Comparison of ENCODE assay signal across 10 cellular contexts in genomic region chr3:122245513-122246174, GRCh38.
DNase-seq lines count a peak whose midpoint lies in the region; ATAC-seq, FAIRE-seq and TF ChIP-seq lines count a peak whose summit lies in the region.
"Had no signal": no experiment of that assay in that cellular context is flagged by ENCODE, and none has a peak within 500 bp of the region (broad histone marks: within the 10 kb centered on the region; RNA-seq: fewer than 3 reads in every experiment).

No MANE protein-coding gene starts in this region.

- FAIRE-seq in GM19239 (lab: Jason Lieb, UNC), result no peak

- no peak for ATAC-seq in heart right ventricle
- peak; percentile 73 for ATAC-seq in RWPE2 (ENCODE audit: low read depth)
- ATAC-seq in GM21619 (IDR thresholded peaks at IDR 0.05; ENCODE audit: unreplicated experiment), result no peak
- ATAC-seq: right cardiac atrium had no signal

- H3K4me3 ChIP-seq in left ventricle myocardium inferior (peak overlapping the region; percentile 19), heart right ventricle (peak overlapping the region in 3 of 10 donors; percentile 2 to 30 (median 22)), RWPE2 (ENCODE audit: severe bottlenecking) (no peak overlapping the region)

- TF ChIP-seq CTCF in left ventricle myocardium inferior (IDR thresholded peaks at IDR 0.05; ENCODE audit: borderline replicate concordance), result no peak
- TF ChIP-seq CTCF in heart right ventricle (IDR thresholded peaks at IDR 0.05), result peak in 1 of 9 donors; percentile 19
- TF ChIP-seq CTCF in RWPE2 (IDR thresholded peaks at IDR 0.05; ENCODE audit: poor library complexity, severe bottlenecking), result no peak

- DNase-seq in left ventricle myocardium inferior (no peak), heart right ventricle (no peak), RWPE2 (ENCODE audit: low spot score) (no peak), fibroblast of peridontal ligament (ENCODE audit: extremely low read depth) (peak; percentile 75), UCSD-AML1 (lab: John Stamatoyannopoulos, UW; ENCODE audit: unreplicated experiment) (no peak), GM19239 (ENCODE audit: insufficient read length, low spot score) (no peak)
- DNase-seq in activated CD8-positive, alpha-beta memory T cell treated with anti-CD3 and anti-CD28 coated beads, Interleukin-2, amount 50 U/mL, for 48 hours, result no peak
- DNase-seq: DND-41, right cardiac atrium had no signal

- 50 to 61% methylated on average over 7 of the region's 7 CpGs for WGBS in heart right ventricle, 2 donors

- H3K27me3 ChIP-seq in left ventricle myocardium inferior (ENCODE audit: low read depth) (peaks cover 6% of the 10 kb centered on the region), heart right ventricle (no peaks in the 10 kb centered on the region), RWPE2 (ENCODE audit: insufficient read depth, poor library complexity, severe bottlenecking) (peaks cover 4% of the 10 kb centered on the region)

- no peaks in the 10 kb centered on the region for H3K36me3 ChIP-seq in left ventricle myocardium inferior
- H3K36me3 ChIP-seq in heart right ventricle, result no peaks in the 10 kb centered on the region
- no peaks in the 10 kb centered on the region for H3K36me3 ChIP-seq in RWPE2 (ENCODE audit: low read depth)

- H3K9me3 ChIP-seq in left ventricle myocardium inferior (replicated peaks) (no peaks in the 10 kb centered on the region), heart right ventricle (no peaks in the 10 kb centered on the region), RWPE2 (ENCODE audit: severe bottlenecking) (no peaks in the 10 kb centered on the region)

- intact Hi-C loops in left ventricle myocardium inferior (cut with micrococcal nuclease) (no loop called here), heart right ventricle (cut with DNase I) (no loop called here)

- no peaks in the 10 kb centered on the region for H3K4me1 ChIP-seq in left ventricle myocardium inferior
- peaks cover 0 to 32% (median 0%) of the 10 kb centered on the region in 9 donors for H3K4me1 ChIP-seq in heart right ventricle
- peaks cover 3% of the 10 kb centered on the region for H3K4me1 ChIP-seq in RWPE2 (ENCODE audit: insufficient read depth, poor library complexity, severe bottlenecking)

- H3K27ac ChIP-seq in left ventricle myocardium inferior (replicated peaks) (peak overlapping the region; percentile 42), heart right ventricle (peak overlapping the region in 2 of 10 donors; percentile 7 to 84), RWPE2 (ENCODE audit: poor library complexity, severe bottlenecking) (no peak overlapping the region)
